In the genomic region with DNA sequence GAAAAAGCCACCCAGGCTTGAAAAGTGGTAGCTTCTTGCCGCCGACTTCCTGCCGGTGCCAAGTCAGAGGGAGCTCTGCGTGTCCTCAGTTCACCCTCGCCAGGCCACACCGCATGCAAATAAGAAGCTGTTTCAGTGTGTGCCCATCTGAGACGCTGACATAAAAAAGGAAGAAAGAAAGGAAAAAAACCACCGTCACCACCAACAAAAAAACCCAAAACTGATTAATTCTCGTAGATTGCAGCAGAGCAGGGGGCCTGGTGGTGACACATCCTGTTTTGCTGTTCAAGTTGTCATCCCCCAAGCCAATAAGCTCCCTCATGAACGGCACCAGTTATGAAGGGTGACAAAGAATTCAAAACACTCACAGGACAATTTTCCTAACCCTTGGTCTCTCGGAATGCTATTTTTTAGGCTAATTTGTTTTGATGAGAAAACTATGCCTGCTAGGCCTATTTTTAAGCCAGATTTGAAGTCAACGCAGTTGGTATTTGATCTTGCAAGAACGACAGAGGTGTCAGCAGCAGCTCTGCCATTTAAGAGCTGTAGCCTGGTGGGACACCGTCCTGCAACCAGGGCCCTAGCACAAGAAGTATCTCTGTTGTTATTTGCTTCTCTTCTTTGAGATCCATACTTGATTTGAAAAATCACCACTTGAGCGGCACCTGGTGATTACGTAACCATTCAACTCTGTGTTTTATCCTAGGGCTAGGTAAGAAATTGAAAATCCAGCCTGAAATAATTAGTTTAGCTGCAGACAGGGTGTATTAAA, we compare ENCODE assay signal across 8 cellular contexts.
A peak's percentile ranks its signal among the peaks of the same experiment; 100 is the strongest.
DNase-seq lines count a peak whose midpoint lies in the region; ATAC-seq and TF ChIP-seq lines count a peak whose summit lies in the region.

No MANE protein-coding gene starts in this region.

- no peak for TF ChIP-seq CTCF in spleen (IDR thresholded peaks at IDR 0.05 in 8 of 11, conservative IDR thresholded peaks at IDR 0.05 in 3 of 11)

- no peak for TF ChIP-seq POLR2A in spleen (IDR thresholded peaks at IDR 0.05)

- no peaks in the 10 kb centered on the region for H3K27me3 Mint-ChIP-seq in activated CD8-positive, alpha-beta memory T cell treated with anti-CD3 and anti-CD28 coated beads, Interleukin-2, amount 10 ng/mL, durations not matched to agents 7 days and 5 days

- peak; percentile 74 for DNase-seq in G401 (ENCODE audit: low spot score)
- peak; percentile 98 for DNase-seq in NAMALWA (ENCODE audit: low spot score)
- DNase-seq in activated CD8-positive, alpha-beta memory T cell treated with anti-CD3 and anti-CD28 coated beads, Interleukin-2, amount 10 ng/mL, durations not matched to agents 7 days and 5 days = peak; percentile 91
- DNase-seq in globus pallidus (ENCODE audit: low spot score) = peak; percentile 84
- DNase-seq in spleen = peak; percentile 92
- DNase-seq in NCI-H1092 treated with DMSO at 0.1 percent for 48 hours (lab: John Stamatoyannopoulos, UW) = no peak
- no peak for DNase-seq in NCI-H1105 treated with DMSO at 0.1 percent for 48 hours (lab: John Stamatoyannopoulos, UW)

- intact Hi-C loops in spleen (cut with DNase I; ENCODE audit: low total_unique reads) = no loop called here

- in situ Hi-C loops in G401 (cut with HindIII; ENCODE audit: low sequenced_read_pairs) = no loop called here

- H3K27ac Mint-ChIP-seq in activated CD8-positive, alpha-beta memory T cell treated with anti-CD3 and anti-CD28 coated beads, Interleukin-2, amount 10 ng/mL, durations not matched to agents 7 days and 5 days = peak overlapping the region; percentile 93

- H3K36me3 ChIP-seq in spleen = peaks cover 0 to 3% (median 0%) of the 10 kb centered on the region in 6 donors

- peaks cover 3% of the 10 kb centered on the region for H3K9me3 Mint-ChIP-seq in activated CD8-positive, alpha-beta memory T cell treated with anti-CD3 and anti-CD28 coated beads, Interleukin-2, amount 10 ng/mL, durations not matched to agents 7 days and 5 days (ENCODE audit: low read depth)

- peak overlapping the region; percentile 51 to 83 (median 75) for H3K27ac ChIP-seq in spleen

- peak overlapping the region in 2 of 8 donors; percentile 11 to 47 for H3K4me3 ChIP-seq in spleen

- ATAC-seq in GM21825 (IDR thresholded peaks at IDR 0.05; ENCODE audit: unreplicated experiment) = peak; percentile 86
- ATAC-seq in activated CD8-positive, alpha-beta memory T cell treated with anti-CD3 and anti-CD28 coated beads, Interleukin-2, amount 10 ng/mL, durations not matched to agents 7 days and 5 days = peak; percentile 94

- H3K36me3 Mint-ChIP-seq in activated CD8-positive, alpha-beta memory T cell treated with anti-CD3 and anti-CD28 coated beads, Interleukin-2, amount 10 ng/mL, durations not matched to agents 7 days and 5 days = peaks cover 16% of the 10 kb centered on the region

- peak overlapping the region; percentile 69 for H3K4me3 Mint-ChIP-seq in activated CD8-positive, alpha-beta memory T cell treated with anti-CD3 and anti-CD28 coated beads, Interleukin-2, amount 10 ng/mL, durations not matched to agents 7 days and 5 days

- CTCF ChIA-PET in activated CD8-positive, alpha-beta memory T cell treated with anti-CD3 and anti-CD28 coated beads, Interleukin-2, amount 10 ng/mL, durations not matched to agents 7 days and 5 days (lab: Charles Lee) = interaction anchor here (0.7 to 2.3 kb wide), 21 partner anchors 8 to 457 kb away, joined by 3 to 31 read pairs (median 4); partner anchors contain the start of gene PFKFB3

- peaks cover 0 to 6% (median 0%) of the 10 kb centered on the region in 8 donors for H3K9me3 ChIP-seq in spleen

- H3K4me1 ChIP-seq in spleen = peaks cover 18 to 51% (median 26%) of the 10 kb centered on the region in 6 donors

- H3K4me1 Mint-ChIP-seq in activated CD8-positive, alpha-beta memory T cell treated with anti-CD3 and anti-CD28 coated beads, Interleukin-2, amount 10 ng/mL, durations not matched to agents 7 days and 5 days = peaks cover 39% of the 10 kb centered on the region

- WGBS in spleen, 5 donors = 15 to 29% (median 23%) methylated on average over 16 of the region's 16 CpGs

- no peaks in the 10 kb centered on the region for H3K27me3 ChIP-seq in spleen (replicated peaks in 1 of 7)

Comparison
In these comparisons a context has a peak if more than half of its experiments do, and no peak if none do; other contexts are left out.
1. DNase-seq: peak in G401 (single experiment), NAMALWA (single experiment), activated CD8-positive, alpha-beta memory T cell treated with anti-CD3 and anti-CD28 coated beads, Interleukin-2, amount 10 ng/mL, durations not matched to agents 7 days and 5 days (single experiment), globus pallidus (single experiment) and spleen (single experiment); none in NCI-H1092 treated with DMSO at 0.1 percent for 48 hours (single experiment) and NCI-H1105 treated with DMSO at 0.1 percent for 48 hours (single experiment).